In genomic region chr3:98029083-98029482, GRCh38 we compare ENCODE assay signal across 29 cellular contexts. TPM values are rescaled to one million over a fixed set of nuclear protein-coding genes. Genes with fewer than 3 reads are reported as not detected.
DNase-seq lines count a peak whose midpoint lies in the region; ATAC-seq and TF ChIP-seq lines count a peak whose summit lies in the region.
"Had no signal": no experiment of that assay in that cellular context is flagged by ENCODE, and none has a peak within 500 bp of the region (broad histone marks: within the 10 kb centered on the region; RNA-seq: fewer than 3 reads in every experiment).

No MANE protein-coding gene starts in this region.

- DNase-seq in activated T-cell treated with anti-CD3 and anti-CD28 coated beads, Interleukin-2, amount 50 U/mL, for 72 hours, result no peak
- no peak for DNase-seq in activated T-cell treated with anti-CD3 and anti-CD28 coated beads for 4 hours
- DNase-seq in GM23338 (ENCODE audit: low spot score), result no peak
- DNase-seq in activated CD8-positive, alpha-beta T cell treated with anti-CD3 and anti-CD28 coated beads, Interleukin-2, amount 10 ng/mL, durations not matched to agents 7 days and 5 days, result no peak
- peak in 5 of 9 donors; percentile 23 to 28 (median 25) for DNase-seq in naive thymus-derived CD4-positive, alpha-beta T cell
- DNase-seq in transverse colon, result no peak
- no peak for DNase-seq in stimulated activated CD4-positive, alpha-beta T cell treated with anti-CD3 and anti-CD28 coated beads, Interleukin-15, amount 100 ng/mL, for 24 hours
- DNase-seq: activated CD4-positive, CD25-positive, alpha-beta regulatory T cell; body of pancreas; C1 segment of cervical spinal cord; effector memory CD8-positive, alpha-beta T cell; esophagus squamous epithelium; gastrocnemius medialis; hippocampal formation; KBM-7; left ventricle myocardium inferior; MV-4-11; NCI-H2171; NCI-H526; SK-N-SH; stimulated activated CD8-positive, alpha-beta memory T cell treated with anti-CD3 and anti-CD28 coated beads, Interleukin-4, amount 100 ng/mL, for 48 hours; uterus had no signal

- ATAC-seq in activated T-cell treated with anti-CD3 and anti-CD28 coated beads, Interleukin-2, amount 50 U/mL, for 72 hours (replicated peaks in 1 of 2), result peak; percentile 22 to 51
- ATAC-seq in GM23338 (no peak), GM19452 (IDR thresholded peaks at IDR 0.05; ENCODE audit: unreplicated experiment) (no peak)
- ATAC-seq in activated CD8-positive, alpha-beta T cell treated with anti-CD3 and anti-CD28 coated beads, Interleukin-2, amount 10 ng/mL, durations not matched to agents 7 days and 5 days, result no peak
- ATAC-seq in naive thymus-derived CD4-positive, alpha-beta T cell, result peak; percentile 54
- ATAC-seq: body of pancreas; effector memory CD8-positive, alpha-beta T cell; gastrocnemius medialis; sciatic nerve had no signal

- H3K27ac Mint-ChIP-seq in activated T-cell treated with anti-CD3 and anti-CD28 coated beads, Interleukin-2, amount 50 U/mL, for 72 hours, result peak overlapping the region; percentile 85
- no peak overlapping the region for H3K27ac Mint-ChIP-seq in GM23338
- peak overlapping the region; percentile 87 for H3K27ac Mint-ChIP-seq in activated CD8-positive, alpha-beta T cell treated with anti-CD3 and anti-CD28 coated beads, Interleukin-2, amount 10 ng/mL, durations not matched to agents 7 days and 5 days
- peak overlapping the region; percentile 74 to 98 (median 95) for H3K27ac Mint-ChIP-seq in naive thymus-derived CD4-positive, alpha-beta T cell
- H3K27ac Mint-ChIP-seq: effector memory CD8-positive, alpha-beta T cell; mesothelial cell of epicardium; nephron had no signal

- H3K4me2 ChIP-seq in GM23338, result no peak overlapping the region
- H3K4me2 ChIP-seq: SK-N-SH had no signal

- no peak for TF ChIP-seq POLR2A in transverse colon (IDR thresholded peaks at IDR 0.05)

- peaks cover 21% of the 10 kb centered on the region for H3K4me1 Mint-ChIP-seq in activated T-cell treated with anti-CD3 and anti-CD28 coated beads, Interleukin-2, amount 50 U/mL, for 72 hours (ENCODE audit: low read depth)
- H3K4me1 Mint-ChIP-seq in GM23338, result peaks cover 14% of the 10 kb centered on the region; the same call in 2 of the 3 replicates
- peaks cover 13% of the 10 kb centered on the region for H3K4me1 Mint-ChIP-seq in activated CD8-positive, alpha-beta T cell treated with anti-CD3 and anti-CD28 coated beads, Interleukin-2, amount 10 ng/mL, durations not matched to agents 7 days and 5 days (ENCODE audit: low read depth)
- H3K4me1 Mint-ChIP-seq in naive thymus-derived CD4-positive, alpha-beta T cell, result peaks cover 12 to 28% (median 22%) of the 10 kb centered on the region in 7 donors
- H3K4me1 Mint-ChIP-seq: nephron had no signal

- H3K4me3 ChIP-seq in GM23338 (no peak overlapping the region), transverse colon (no peak overlapping the region)
- peak overlapping the region; percentile 17 for H3K4me3 ChIP-seq in naive thymus-derived CD4-positive, alpha-beta T cell (ENCODE audit: low read length)
- H3K4me3 ChIP-seq: body of pancreas, esophagus squamous epithelium, gastrocnemius medialis, left ventricle myocardium inferior, uterus had no signal

- intact Hi-C loops in naive thymus-derived CD4-positive, alpha-beta T cell (cut with micrococcal nuclease), result loop anchor here in 1 of 2 donors (1.0 kb wide), 1 partner anchor 10 kb away; no protein-coding TSS in a partner anchor
- intact Hi-C loops in transverse colon (cut with DNase I; ENCODE audit: low total_unique reads), result no loop called here

- H2AFZ ChIP-seq in GM23338, result peak overlapping the region; percentile 50

- no peaks in the 10 kb centered on the region for H3F3A ChIP-seq in GM23338 (replicated peaks; ENCODE audit: low read depth)

- no peaks in the 10 kb centered on the region for H3K36me3 Mint-ChIP-seq in activated T-cell treated with anti-CD3 and anti-CD28 coated beads, Interleukin-2, amount 50 U/mL, for 72 hours (ENCODE audit: insufficient read depth in 2 of 2)
- H3K36me3 Mint-ChIP-seq in GM23338 (ENCODE audit: low read depth), result no peaks in the 10 kb centered on the region
- no peaks in the 10 kb centered on the region for H3K36me3 Mint-ChIP-seq in activated CD8-positive, alpha-beta T cell treated with anti-CD3 and anti-CD28 coated beads, Interleukin-2, amount 10 ng/mL, durations not matched to agents 7 days and 5 days (ENCODE audit: low read depth)
- peaks cover 0 to 8% (median 0%) of the 10 kb centered on the region in 5 donors for H3K36me3 Mint-ChIP-seq in naive thymus-derived CD4-positive, alpha-beta T cell
- H3K36me3 Mint-ChIP-seq: mesothelial cell of epicardium had no signal

- no peak for TF ChIP-seq EP300 in transverse colon (IDR thresholded peaks at IDR 0.05; ENCODE audit: low read depth)

- no peaks in the 10 kb centered on the region for H3K36me3 ChIP-seq in GM23338 (ENCODE audit: insufficient read depth)
- no peaks in the 10 kb centered on the region for H3K36me3 ChIP-seq in naive thymus-derived CD4-positive, alpha-beta T cell (ENCODE audit: control insufficient read depth in 2 of 3, insufficient read depth in 3 of 3, low read length in 3 of 3)
- H3K36me3 ChIP-seq in transverse colon, result no peaks in the 10 kb centered on the region
- H3K36me3 ChIP-seq: esophagus squamous epithelium, gastrocnemius medialis, left ventricle myocardium inferior, uterus had no signal

- WGBS in transverse colon (ENCODE audit: low coverage in 1 of 2), 2 donors, result 37 to 63% methylated on average over 2 of the region's 2 CpGs

- no peaks in the 10 kb centered on the region for H3K27me3 Mint-ChIP-seq in activated T-cell treated with anti-CD3 and anti-CD28 coated beads, Interleukin-2, amount 50 U/mL, for 72 hours (ENCODE audit: low read depth)
- no peaks in the 10 kb centered on the region for H3K27me3 Mint-ChIP-seq in GM23338 (ENCODE audit: insufficient read depth, low read depth, poor library complexity)
- peaks cover 12% of the 10 kb centered on the region for H3K27me3 Mint-ChIP-seq in activated CD8-positive, alpha-beta T cell treated with anti-CD3 and anti-CD28 coated beads, Interleukin-2, amount 10 ng/mL, durations not matched to agents 7 days and 5 days (ENCODE audit: low read depth)
- peaks cover 0 to 5% (median 0%) of the 10 kb centered on the region in 5 donors for H3K27me3 Mint-ChIP-seq in naive thymus-derived CD4-positive, alpha-beta T cell

- in situ Hi-C loops in transverse colon (cut with MboI; ENCODE audit: low pct_ligation_motif_present in 1 of 4, low pct_unique_long_range_greater_than_20kb in 1 of 4, low sequenced_read_pairs in 3 of 4), result loop anchor here in 2 of 4 donors (10.0 to 25.0 kb wide), 4 partner anchors 234 to 783 kb away; partner anchors contain the start of gene CPOX (in 1 of the 2)

- H3K4me3 Mint-ChIP-seq in activated T-cell treated with anti-CD3 and anti-CD28 coated beads, Interleukin-2, amount 50 U/mL, for 72 hours, result peak overlapping the region; percentile 62 to 67
- H3K4me3 Mint-ChIP-seq in GM23338, result no peak overlapping the region
- H3K4me3 Mint-ChIP-seq in activated CD8-positive, alpha-beta T cell treated with anti-CD3 and anti-CD28 coated beads, Interleukin-2, amount 10 ng/mL, durations not matched to agents 7 days and 5 days, result peak overlapping the region; percentile 54
- peak overlapping the region; percentile 49 to 89 (median 77) for H3K4me3 Mint-ChIP-seq in naive thymus-derived CD4-positive, alpha-beta T cell
- H3K4me3 Mint-ChIP-seq: effector memory CD8-positive, alpha-beta T cell; mesothelial cell of epicardium; nephron had no signal

- TF ChIP-seq CTCF in GM23338 (conservative IDR thresholded peaks at IDR 0.05; ENCODE audit: low read depth in 2 of 2) (no peak), transverse colon (IDR thresholded peaks at IDR 0.05) (no peak)

- no peaks in the 10 kb centered on the region for H3K27me3 ChIP-seq in GM23338 (ENCODE audit: insufficient read depth)
- no peaks in the 10 kb centered on the region for H3K27me3 ChIP-seq in naive thymus-derived CD4-positive, alpha-beta T cell (ENCODE audit: control insufficient read depth in 2 of 2, insufficient read depth in 2 of 2, low read length in 2 of 2)
- H3K27me3 ChIP-seq in transverse colon, result peaks cover 4% of the 10 kb centered on the region
- H3K27me3 ChIP-seq: body of pancreas, gastrocnemius medialis, uterus had no signal

- H3K79me2 ChIP-seq in GM23338 (replicated peaks; ENCODE audit: insufficient read depth), result no peaks in the 10 kb centered on the region

- no peaks in the 10 kb centered on the region for H3K9me2 ChIP-seq in GM23338 (ENCODE audit: insufficient read depth)
- H3K9me2 ChIP-seq: SK-N-SH had no signal

- CTCF ChIA-PET in activated CD8-positive, alpha-beta T cell treated with anti-CD3 and anti-CD28 coated beads, Interleukin-2, amount 10 ng/mL, durations not matched to agents 7 days and 5 days (lab: Charles Lee), result interaction anchor here (0.6 to 1.2 kb wide), 2 partner anchors 9 to 45 kb away, joined by 3 to 4 read pairs; no protein-coding TSS in a partner anchor
- CTCF ChIA-PET in naive thymus-derived CD4-positive, alpha-beta T cell (lab: Charles Lee), result no interaction called here

- POLR2A ChIA-PET in activated CD8-positive, alpha-beta T cell treated with anti-CD3 and anti-CD28 coated beads, Interleukin-2, amount 10 ng/mL, durations not matched to agents 7 days and 5 days (lab: Charles Lee), result no interaction called here
- POLR2A ChIA-PET in naive thymus-derived CD4-positive, alpha-beta T cell (lab: Charles Lee), result interaction anchor here (0.6 kb wide), 1 partner anchor 19 kb away, joined by 3 read pairs; no protein-coding TSS in a partner anchor

- no peaks in the 10 kb centered on the region for H3K9me3 Mint-ChIP-seq in activated T-cell treated with anti-CD3 and anti-CD28 coated beads, Interleukin-2, amount 50 U/mL, for 72 hours
- H3K9me3 Mint-ChIP-seq in GM23338, result no peaks in the 10 kb centered on the region
- no peaks in the 10 kb centered on the region for H3K9me3 Mint-ChIP-seq in activated CD8-positive, alpha-beta T cell treated with anti-CD3 and anti-CD28 coated beads, Interleukin-2, amount 10 ng/mL, durations not matched to agents 7 days and 5 days (ENCODE audit: insufficient read depth)
- peaks cover 0 to 2% (median 0%) of the 10 kb centered on the region in 11 donors for H3K9me3 Mint-ChIP-seq in naive thymus-derived CD4-positive, alpha-beta T cell
- H3K9me3 Mint-ChIP-seq: effector memory CD8-positive, alpha-beta T cell; mesothelial cell of epicardium; nephron had no signal

- H4K20me1 ChIP-seq in GM23338 (replicated peaks; ENCODE audit: insufficient read depth), result no peaks in the 10 kb centered on the region

- H3K4me1 ChIP-seq in GM23338 (ENCODE audit: insufficient read depth) (no peaks in the 10 kb centered on the region), transverse colon (no peaks in the 10 kb centered on the region)
- H3K4me1 ChIP-seq in naive thymus-derived CD4-positive, alpha-beta T cell (ENCODE audit: control insufficient read depth in 2 of 2, insufficient read depth in 2 of 2, low read length in 2 of 2), result peaks cover 0 to 15% of the 10 kb centered on the region in 2 donors
- H3K4me1 ChIP-seq: gastrocnemius medialis, left ventricle myocardium inferior, uterus had no signal

- H3K27ac ChIP-seq in GM23338 (ENCODE audit: low read depth) (no peak overlapping the region), transverse colon (no peak overlapping the region)
- H3K27ac ChIP-seq in naive thymus-derived CD4-positive, alpha-beta T cell (ENCODE audit: low read depth, low read length), result peak overlapping the region; percentile 68
- H3K27ac ChIP-seq: body of pancreas, esophagus squamous epithelium, gastrocnemius medialis, left ventricle myocardium inferior, RWPE1, uterus had no signal

- H3K9me3 ChIP-seq in naive thymus-derived CD4-positive, alpha-beta T cell (ENCODE audit: control insufficient read depth in 2 of 3, low read length in 3 of 3), result no peaks in the 10 kb centered on the region
- no peaks in the 10 kb centered on the region for H3K9me3 ChIP-seq in transverse colon
- H3K9me3 ChIP-seq: body of pancreas, esophagus squamous epithelium, gastrocnemius medialis, left ventricle myocardium inferior, SK-N-SH, uterus had no signal

RNA-seq across cellular contexts. Expression of gene GABRR3, which starts 6.0 kb away (rescaled TPM):
- total RNA-seq in activated T-cell treated with anti-CD3 and anti-CD28 coated beads, Interleukin-2, amount 50 U/mL, for 72 hours, result not detected
- total RNA-seq in GM23338 (2014; rRNA removed; shearing (Covaris generic)), result not detected in 2 replicates
- polyA plus RNA-seq in GM23338 (2016; fragmentation: Nextera tagmentation; extraction: Ambion mirVana), result not detected in 2 replicates
- not detected for total RNA-seq in activated CD8-positive, alpha-beta T cell treated with anti-CD3 and anti-CD28 coated beads, Interleukin-2, amount 10 ng/mL, durations not matched to agents 7 days and 5 days
- total RNA-seq in naive thymus-derived CD4-positive, alpha-beta T cell, result not detected
- polyA plus RNA-seq in naive thymus-derived CD4-positive, alpha-beta T cell, result not detected
- not detected for total RNA-seq in transverse colon
- total RNA-seq: body of pancreas, esophagus squamous epithelium, G401, gastrocnemius medialis, HT-29, left ventricle myocardium inferior, mesothelial cell of epicardium, sciatic nerve, uterus had no signal
- polyA plus RNA-seq: SK-N-SH had no signal

RNA-seq across cellular contexts. Expression of gene RIOX2, which starts 56.9 kb away (rescaled TPM):
- 10 to 100 TPM; 32.8 to 37.8 TPM for total RNA-seq in activated T-cell treated with anti-CD3 and anti-CD28 coated beads, Interleukin-2, amount 50 U/mL, for 72 hours
- 9.0 and 11.0 TPM in 2 replicates for total RNA-seq in GM23338 (2014; rRNA removed; shearing (Covaris generic))
- 9.5 and 10.7 TPM in 2 replicates for polyA plus RNA-seq in GM23338 (2016; fragmentation: Nextera tagmentation; extraction: Ambion mirVana)
- total RNA-seq in activated CD8-positive, alpha-beta T cell treated with anti-CD3 and anti-CD28 coated beads, Interleukin-2, amount 10 ng/mL, durations not matched to agents 7 days and 5 days, result 10 to 100 TPM; 25.0 to 27.9 TPM
- 100 to 1,000 TPM in 1 of 5 experiments, 10 to 100 TPM in 4; 17.8 to 110 (median 28.4) TPM for total RNA-seq in naive thymus-derived CD4-positive, alpha-beta T cell
- polyA plus RNA-seq in naive thymus-derived CD4-positive, alpha-beta T cell, result 10 to 100 TPM; 31.4 to 34.0 TPM
- total RNA-seq in transverse colon, result 10 to 100 TPM in 2 of 4 donors, 1 to 10 TPM in 2; 7.5 to 20.5 (median 13.3) TPM

RNA-seq across cellular contexts. Expression of gene OR5AC2, which starts 57.9 kb away (rescaled TPM):
- total RNA-seq in activated T-cell treated with anti-CD3 and anti-CD28 coated beads, Interleukin-2, amount 50 U/mL, for 72 hours, result not detected
- total RNA-seq in GM23338 (2014; rRNA removed; shearing (Covaris generic)), result not detected in 2 replicates
- not detected in 2 replicates for polyA plus RNA-seq in GM23338 (2016; fragmentation: Nextera tagmentation; extraction: Ambion mirVana)
- not detected for total RNA-seq in activated CD8-positive, alpha-beta T cell treated with anti-CD3 and anti-CD28 coated beads, Interleukin-2, amount 10 ng/mL, durations not matched to agents 7 days and 5 days
- total RNA-seq in naive thymus-derived CD4-positive, alpha-beta T cell, result not detected
- not detected for polyA plus RNA-seq in naive thymus-derived CD4-positive, alpha-beta T cell
- total RNA-seq in transverse colon, result not detected
- total RNA-seq: body of pancreas, esophagus squamous epithelium, G401, gastrocnemius medialis, HT-29, left ventricle myocardium inferior, mesothelial cell of epicardium, sciatic nerve, uterus had no signal
- polyA plus RNA-seq: SK-N-SH had no signal

Comparison
In these comparisons a context has a peak if more than half of its experiments do, and no peak if none do; other contexts are left out.
1. ATAC-seq: peak in activated T-cell treated with anti-CD3 and anti-CD28 coated beads, Interleukin-2, amount 50 U/mL, for 72 hours (2 of 2) and naive thymus-derived CD4-positive, alpha-beta T cell (single experiment); none in GM23338 (single experiment), activated CD8-positive, alpha-beta T cell treated with anti-CD3 and anti-CD28 coated beads, Interleukin-2, amount 10 ng/mL, durations not matched to agents 7 days and 5 days (single experiment) and GM19452 (single experiment).
2. DNase-seq: peak in naive thymus-derived CD4-positive, alpha-beta T cell (5 of 9); none in activated T-cell treated with anti-CD3 and anti-CD28 coated beads, Interleukin-2, amount 50 U/mL, for 72 hours (0 of 2), activated T-cell treated with anti-CD3 and anti-CD28 coated beads for 4 hours (single experiment), GM23338 (single experiment), activated CD8-positive, alpha-beta T cell treated with anti-CD3 and anti-CD28 coated beads, Interleukin-2, amount 10 ng/mL, durations not matched to agents 7 days and 5 days (single experiment), transverse colon (single experiment) and stimulated activated CD4-positive, alpha-beta T cell treated with anti-CD3 and anti-CD28 coated beads, Interleukin-15, amount 100 ng/mL, for 24 hours (single experiment).